ENCODE assay signal across 1 cellular context in the genomic region with DNA sequence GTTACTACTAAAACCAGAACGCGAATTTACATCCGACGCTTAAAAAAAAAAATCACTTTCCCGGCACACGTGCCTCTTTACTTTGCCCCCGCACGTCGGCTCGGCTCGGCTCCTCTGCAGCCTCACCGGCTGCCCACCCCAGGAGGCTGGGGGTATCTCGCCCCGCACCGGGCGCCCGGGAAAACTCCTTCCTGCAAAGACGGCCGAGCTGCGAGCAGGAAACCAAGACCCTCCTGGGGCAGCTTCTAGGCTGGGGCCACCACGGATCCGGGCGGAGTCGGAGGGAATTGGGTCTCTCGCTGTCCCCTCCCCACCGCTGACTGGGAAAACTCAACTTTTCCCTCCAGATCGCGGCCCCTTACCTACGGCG.
A peak's percentile ranks its signal among the peaks of the same experiment; 100 is the strongest.
TF ChIP-seq lines count a peak whose summit lies in the region.

No MANE protein-coding gene starts in this region.

TF ChIP-seq in GM12878, 131 proteins besides CTCF, POLR2A, EP300 and RAD21:
- TF ChIP-seq WRNIP1 (IDR thresholded peaks at IDR 0.05; ENCODE audit: borderline replicate concordance, low read depth, low read length) (no peak), FOXM1 (IDR thresholded peaks at IDR 0.05; ENCODE audit: low read depth, low read length) (no peak), NR2F1 (conservative IDR thresholded peaks at IDR 0.05) (no peak), SUZ12 (IDR thresholded peaks at IDR 0.05; ENCODE audit: unreplicated experiment) (peak; percentile 8), BHLHE40 (IDR thresholded peaks at IDR 0.05; ENCODE audit: borderline replicate concordance in 1 of 2, low read depth in 2 of 2, low read length in 1 of 2) (peak in 1 of 2 experiments; percentile 50; a peak in 2 of 4 replicates)
